In genomic region chr19:36420961-36421748, GRCh38 we compare ENCODE assay signal across 8 cellular contexts. TPM values are rescaled to one million over a fixed set of nuclear protein-coding genes. Genes with fewer than 3 reads are reported as not detected.
A peak's percentile ranks its signal among the peaks of the same experiment; 100 is the strongest.
DNase-seq lines count a peak whose midpoint lies in the region; ATAC-seq and TF ChIP-seq lines count a peak whose summit lies in the region.

No MANE protein-coding gene starts in this region.

- peak overlapping the region; percentile 12 for H3K4me3 Mint-ChIP-seq in T-helper 1 cell treated with Interleukin-12 subunit alpha and Interleukin-12 subunit beta and Interleukin-4 antibody, amounts not matched to agents 30 μg/mL and 1 μg/mL, for 36 hours
- H3K4me3 Mint-ChIP-seq in dendritic cell treated with granulocyte-macrophage colony-stimulating factor and Interleukin-4, amounts not matched to agents 40 ng/mL and 50 ng/mL, for 4 days = peak overlapping the region; percentile 49

- peaks cover 16% of the 10 kb centered on the region for H3K4me1 Mint-ChIP-seq in T-helper 1 cell treated with Interleukin-12 subunit alpha and Interleukin-12 subunit beta and Interleukin-4 antibody, amounts not matched to agents 30 μg/mL and 1 μg/mL, for 36 hours (ENCODE audit: low read depth)
- H3K4me1 Mint-ChIP-seq in dendritic cell treated with granulocyte-macrophage colony-stimulating factor and Interleukin-4, amounts not matched to agents 40 ng/mL and 50 ng/mL, for 4 days (ENCODE audit: low read depth) = peaks cover 15% of the 10 kb centered on the region

- 18% methylated on average over 31 of the region's 61 CpGs for WGBS in right lobe of liver (ENCODE audit: insufficient coverage, low coverage, low lambda C conversion rate, missing lambda C conversion rate)
- WGBS in thyroid gland, 2 donors = 13 to 16% methylated on average over 24 to 27 of the region's 61 CpGs

- TF ChIP-seq CTCF in right lobe of liver (IDR thresholded peaks at IDR 0.05) (no peak), thyroid gland (IDR thresholded peaks at IDR 0.05) (no peak)

- H3K36me3 Mint-ChIP-seq in T-helper 1 cell treated with Interleukin-12 subunit alpha and Interleukin-12 subunit beta and Interleukin-4 antibody, amounts not matched to agents 30 μg/mL and 1 μg/mL, for 36 hours (ENCODE audit: low read depth) = peaks cover 15% of the 10 kb centered on the region
- H3K36me3 Mint-ChIP-seq in dendritic cell treated with granulocyte-macrophage colony-stimulating factor and Interleukin-4, amounts not matched to agents 40 ng/mL and 50 ng/mL, for 4 days (ENCODE audit: low read depth) = peaks cover 20% of the 10 kb centered on the region

- no peaks in the 10 kb centered on the region for H3K9me3 ChIP-seq in right lobe of liver
- no peaks in the 10 kb centered on the region for H3K9me3 ChIP-seq in thyroid gland
- H3K9me3 ChIP-seq in MG63 = peaks cover 8% of the 10 kb centered on the region

- H3K27me3 ChIP-seq in right lobe of liver (no peaks in the 10 kb centered on the region), thyroid gland (no peaks in the 10 kb centered on the region), MG63 (no peaks in the 10 kb centered on the region)

- DNase-seq in T-helper 1 cell = no peak
- peak in 1 of 3 donors; percentile 16 for DNase-seq in right lobe of liver
- DNase-seq in thyroid gland = peak; percentile 29 to 30
- DNase-seq in H4 (ENCODE audit: low spot score) = no peak
- DNase-seq in MG63 = no peak

- no peak for TF ChIP-seq POLR2A in right lobe of liver (IDR thresholded peaks at IDR 0.05)
- peak in 1 of 2 donors; percentile 44 for TF ChIP-seq POLR2A in thyroid gland (IDR thresholded peaks at IDR 0.05)

- no peak overlapping the region for H3K27ac Mint-ChIP-seq in T-helper 1 cell treated with Interleukin-12 subunit alpha and Interleukin-12 subunit beta and Interleukin-4 antibody, amounts not matched to agents 30 μg/mL and 1 μg/mL, for 36 hours
- no peak overlapping the region for H3K27ac Mint-ChIP-seq in dendritic cell treated with granulocyte-macrophage colony-stimulating factor and Interleukin-4, amounts not matched to agents 40 ng/mL and 50 ng/mL, for 4 days

- H3K4me1 ChIP-seq in right lobe of liver (peaks cover 0 to 4% (median 0%) of the 10 kb centered on the region in 4 donors), thyroid gland (peaks cover 9 to 10% of the 10 kb centered on the region in 2 donors)

- H3K36me3 ChIP-seq in right lobe of liver (no peaks in the 10 kb centered on the region), thyroid gland (no peaks in the 10 kb centered on the region), MG63 (peaks cover 3% of the 10 kb centered on the region)

- H3K27ac ChIP-seq in right lobe of liver (no peak overlapping the region), thyroid gland (peak overlapping the region in 2 of 3 donors; percentile 10 to 46)

- H3K4me3 ChIP-seq in right lobe of liver (peak overlapping the region; percentile 21 to 36 (median 27)), thyroid gland (replicated peaks in 1 of 3) (peak overlapping the region; percentile 3 to 41 (median 6)), MG63 (no peak overlapping the region)

- ATAC-seq in right lobe of liver (peak; percentile 35 to 64 (median 43)), HG02938 (IDR thresholded peaks at IDR 0.05; ENCODE audit: unreplicated experiment) (no peak)

- H3K27me3 Mint-ChIP-seq in T-helper 1 cell treated with Interleukin-12 subunit alpha and Interleukin-12 subunit beta and Interleukin-4 antibody, amounts not matched to agents 30 μg/mL and 1 μg/mL, for 36 hours (ENCODE audit: low read depth) = peaks cover 9% of the 10 kb centered on the region
- peaks cover 33% of the 10 kb centered on the region for H3K27me3 Mint-ChIP-seq in dendritic cell treated with granulocyte-macrophage colony-stimulating factor and Interleukin-4, amounts not matched to agents 40 ng/mL and 50 ng/mL, for 4 days

- H3K9me3 Mint-ChIP-seq in T-helper 1 cell treated with Interleukin-12 subunit alpha and Interleukin-12 subunit beta and Interleukin-4 antibody, amounts not matched to agents 30 μg/mL and 1 μg/mL, for 36 hours = peaks cover 55% of the 10 kb centered on the region
- H3K9me3 Mint-ChIP-seq in dendritic cell treated with granulocyte-macrophage colony-stimulating factor and Interleukin-4, amounts not matched to agents 40 ng/mL and 50 ng/mL, for 4 days = peaks cover 40% of the 10 kb centered on the region

- intact Hi-C loops in dendritic cell treated with granulocyte-macrophage colony-stimulating factor and Interleukin-4, amounts not matched to agents 40 ng/mL and 50 ng/mL, for 4 days (cut with micrococcal nuclease) = no loop called here
- intact Hi-C loops in right lobe of liver (cut with DNase I) = no loop called here
- intact Hi-C loops in thyroid gland (cut with DNase I) = no loop called here

RNA-seq across cellular contexts. Expression of gene ZFP82, which starts 2.7 kb away (rescaled TPM):
- total RNA-seq in right lobe of liver (1 to 10 TPM in 1 of 6 experiments, under 1 TPM in 5; 0.26 to 1.2 (median 0.74) TPM), thyroid gland (10 to 100 TPM in 1 of 4 donors, 1 to 10 TPM in 3; 8.2 to 11.0 (median 9.1) TPM)
- 0.88 and 3.7 TPM in 2 replicates for total RNA-seq in H4 (2014; rRNA removed; shearing (Covaris generic))
- 0.36 and 3.4 TPM in 2 replicates for total RNA-seq in MG63 (2014; rRNA removed; shearing (Covaris generic); ENCODE audit: low replicate concordance)

RNA-seq across cellular contexts. Expression of gene ZFP14, which starts 42.2 kb away (rescaled TPM):
- total RNA-seq in right lobe of liver (1 to 10 TPM; 1.1 to 1.9 (median 1.8) TPM), thyroid gland (10 to 100 TPM in 2 of 4 donors, 1 to 10 TPM in 2; 8.6 to 14.9 (median 10.5) TPM)
- 1.5 and 2.2 TPM in 2 replicates for total RNA-seq in H4 (2014; rRNA removed; shearing (Covaris generic))
- 1.3 and 1.7 TPM in 2 replicates for total RNA-seq in MG63 (2014; rRNA removed; shearing (Covaris generic); ENCODE audit: low replicate concordance)

Comparison
In these comparisons a context has a peak if more than half of its experiments do, and no peak if none do; other contexts are left out.
1. DNase-seq: peak in thyroid gland (2 of 2); none in T-helper 1 cell (0 of 5), H4 (single experiment) and MG63 (single experiment).
2. H3K27ac ChIP-seq: peak in thyroid gland (2 of 3); none in right lobe of liver (0 of 3).